11 cellular contexts compared by ENCODE assay signal in the genomic region with DNA sequence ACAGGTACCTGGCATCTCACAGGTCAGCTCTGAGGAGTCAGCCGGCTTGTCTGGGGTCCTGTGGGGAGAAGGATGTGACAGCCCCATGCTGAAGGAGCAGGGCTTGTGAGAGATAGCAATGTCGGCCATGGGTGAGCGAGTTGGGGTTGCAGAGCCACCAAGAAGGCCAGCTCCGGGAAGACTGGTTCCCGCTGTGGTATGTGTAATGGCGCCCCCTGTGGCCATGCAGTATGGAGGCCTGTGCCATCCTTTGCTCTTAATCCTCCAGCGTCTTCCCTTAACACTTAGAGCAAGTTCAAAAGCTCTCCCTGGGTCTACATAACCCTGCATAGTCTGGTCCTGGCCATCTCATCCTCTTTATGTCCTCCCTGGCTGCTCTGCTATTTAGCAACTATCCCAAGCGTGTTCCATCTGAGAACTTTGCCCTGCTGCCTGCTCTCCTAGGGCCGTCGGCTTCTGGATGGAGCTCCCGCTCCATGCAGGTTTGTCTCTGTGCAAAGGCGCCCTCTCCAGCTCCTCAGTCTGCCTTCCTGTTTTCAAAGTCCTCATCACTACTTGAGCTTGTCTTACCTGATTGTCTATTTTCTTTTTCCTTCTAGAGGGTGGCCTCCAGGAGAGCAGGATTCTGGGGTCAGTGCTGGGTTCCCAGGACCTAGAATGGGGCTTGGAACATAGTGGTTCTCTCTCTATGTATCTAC. TPM values are rescaled to one million over a fixed set of nuclear protein-coding genes. Genes with fewer than 3 reads are reported as not detected.
A peak's percentile ranks its signal among the peaks of the same experiment; 100 is the strongest.
DNase-seq lines count a peak whose midpoint lies in the region; ATAC-seq and TF ChIP-seq lines count a peak whose summit lies in the region.
"Had no signal": no experiment of that assay in that cellular context is flagged by ENCODE, and none has a peak within 500 bp of the region (broad histone marks: within the 10 kb centered on the region; RNA-seq: fewer than 3 reads in every experiment).

No MANE protein-coding gene starts in this region.

- H3K4me1 Mint-ChIP-seq in activated CD4-positive, alpha-beta T cell treated with anti-CD3 and anti-CD28 coated beads, Interleukin-2, amount 10 ng/mL, durations not matched to agents 24 days and 14 days: peaks cover 3% of the 10 kb centered on the region
- 0 out of 2 replicates have a peak, but pooled peaks cover 4% of the 10 kb centered on the region for H3K4me1 Mint-ChIP-seq in WTC11
- no peaks in the 10 kb centered on the region for H3K4me1 Mint-ChIP-seq in neural crest cell
- H3K4me1 Mint-ChIP-seq: IgD-negative memory B cell had no signal

- TF ChIP-seq CTCF in WTC11 (IDR thresholded peaks at IDR 0.05) (peak; percentile 76), neural crest cell (conservative IDR thresholded peaks at IDR 0.05) (peak; percentile 47)

- intact Hi-C loops in activated CD4-positive, alpha-beta T cell treated with anti-CD3 and anti-CD28 coated beads, Interleukin-2, amount 10 ng/mL, durations not matched to agents 24 days and 14 days (cut with micrococcal nuclease): no loop called here

- DNase-seq in activated CD4-positive, alpha-beta T cell treated with anti-CD3 and anti-CD28 coated beads for 48 hours: peak; percentile 48
- DNase-seq in activated CD4-positive, alpha-beta T cell treated with anti-CD3 and anti-CD28 coated beads, Interleukin-2, amount 10 ng/mL, durations not matched to agents 24 days and 14 days: no peak
- DNase-seq in HT-29 (ENCODE audit: low spot score) (peak; percentile 19), WTC11 (ENCODE audit: low spot score) (peak; percentile 82), neural crest cell (ENCODE audit: low read depth, low spot score) (peak; percentile 15), NCI-H774 (lab: John Stamatoyannopoulos, UW) (no peak), GM19240 (ENCODE audit: insufficient read length, low spot score) (no peak), left lobe of liver (ENCODE audit: low spot score) (no peak)
- DNase-seq: left lung had no signal

- CTCF ChIA-PET in WTC11 (lab: Charles Lee): interaction anchor here (0.6 to 3.0 kb wide), 66 partner anchors 8 to 320 kb away, joined by 3 to 99 read pairs (median 6); a partner anchor contains a TSS

- POLR2A ChIA-PET in WTC11 (lab: Charles Lee): interaction anchor here (1.9 kb wide), 1 partner anchor 101 kb away, joined by 5 read pairs; no protein-coding TSS in a partner anchor

- peaks cover 4% of the 10 kb centered on the region for H3K9me3 Mint-ChIP-seq in activated CD4-positive, alpha-beta T cell treated with anti-CD3 and anti-CD28 coated beads, Interleukin-2, amount 10 ng/mL, durations not matched to agents 24 days and 14 days
- H3K9me3 Mint-ChIP-seq in WTC11 (peaks cover 14% of the 10 kb centered on the region), neural crest cell (peaks cover 7% of the 10 kb centered on the region)

- H3K27me3 Mint-ChIP-seq in activated CD4-positive, alpha-beta T cell treated with anti-CD3 and anti-CD28 coated beads, Interleukin-2, amount 10 ng/mL, durations not matched to agents 24 days and 14 days: peaks cover 19% of the 10 kb centered on the region
- H3K27me3 Mint-ChIP-seq in WTC11 (ENCODE audit: low read depth) (peaks cover 13% of the 10 kb centered on the region), neural crest cell (ENCODE audit: low read depth) (peaks cover 56% of the 10 kb centered on the region)

- H3K27ac Mint-ChIP-seq in activated CD4-positive, alpha-beta T cell treated with anti-CD3 and anti-CD28 coated beads, Interleukin-2, amount 10 ng/mL, durations not matched to agents 24 days and 14 days: no peak overlapping the region
- H3K27ac Mint-ChIP-seq in WTC11: no peak overlapping the region
- peak overlapping the region; percentile 11 for H3K27ac Mint-ChIP-seq in neural crest cell (ENCODE audit: unreplicated experiment)
- H3K27ac Mint-ChIP-seq: IgD-negative memory B cell had no signal

- H3K36me3 Mint-ChIP-seq in activated CD4-positive, alpha-beta T cell treated with anti-CD3 and anti-CD28 coated beads, Interleukin-2, amount 10 ng/mL, durations not matched to agents 24 days and 14 days (ENCODE audit: low read depth): no peaks in the 10 kb centered on the region
- H3K36me3 Mint-ChIP-seq in WTC11: peaks cover 3% of the 10 kb centered on the region; the same call in 1 of the 2 replicates
- H3K36me3 Mint-ChIP-seq in neural crest cell (ENCODE audit: low read depth): peaks cover 3% of the 10 kb centered on the region

- H3K4me3 Mint-ChIP-seq in activated CD4-positive, alpha-beta T cell treated with anti-CD3 and anti-CD28 coated beads, Interleukin-2, amount 10 ng/mL, durations not matched to agents 24 days and 14 days: no peak overlapping the region
- H3K4me3 Mint-ChIP-seq in WTC11: no peak overlapping the region
- H3K4me3 Mint-ChIP-seq in neural crest cell: no peak overlapping the region
- H3K4me3 Mint-ChIP-seq: IgD-negative memory B cell had no signal

- ATAC-seq in WTC11 (peak; percentile 99), left lobe of liver (no peak)
- ATAC-seq: left lung had no signal

TF ChIP-seq in WTC11, 78 proteins besides CTCF, POLR2A, EP300 and RAD21:
- TF ChIP-seq TEAD1 (CRISPR knock-in tag; IDR thresholded peaks at IDR 0.05) (peak; percentile 74), FOXK1 (CRISPR knock-in tag; IDR thresholded peaks at IDR 0.05) (no peak), FOXP1 (CRISPR knock-in tag; IDR thresholded peaks at IDR 0.05; ENCODE audit: borderline replicate concordance) (no peak), FOXJ3 (CRISPR knock-in tag; IDR thresholded peaks at IDR 0.05; ENCODE audit: borderline replicate concordance) (no peak), TEAD4 (CRISPR knock-in tag; IDR thresholded peaks at IDR 0.05) (peak; percentile 29; the same call in 1 of the 2 replicates)
- TF ChIP-seq, protein P1, sequence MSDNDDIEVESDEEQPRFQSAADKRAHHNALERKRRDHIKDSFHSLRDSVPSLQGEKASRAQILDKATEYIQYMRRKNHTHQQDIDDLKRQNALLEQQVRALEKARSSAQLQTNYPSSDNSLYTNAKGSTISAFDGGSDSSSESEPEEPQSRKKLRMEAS (CRISPR knock-in tag; IDR thresholded peaks at IDR 0.05): peak; percentile 48; the same call in 1 of the 2 replicates
- TF ChIP-seq, protein P2, sequence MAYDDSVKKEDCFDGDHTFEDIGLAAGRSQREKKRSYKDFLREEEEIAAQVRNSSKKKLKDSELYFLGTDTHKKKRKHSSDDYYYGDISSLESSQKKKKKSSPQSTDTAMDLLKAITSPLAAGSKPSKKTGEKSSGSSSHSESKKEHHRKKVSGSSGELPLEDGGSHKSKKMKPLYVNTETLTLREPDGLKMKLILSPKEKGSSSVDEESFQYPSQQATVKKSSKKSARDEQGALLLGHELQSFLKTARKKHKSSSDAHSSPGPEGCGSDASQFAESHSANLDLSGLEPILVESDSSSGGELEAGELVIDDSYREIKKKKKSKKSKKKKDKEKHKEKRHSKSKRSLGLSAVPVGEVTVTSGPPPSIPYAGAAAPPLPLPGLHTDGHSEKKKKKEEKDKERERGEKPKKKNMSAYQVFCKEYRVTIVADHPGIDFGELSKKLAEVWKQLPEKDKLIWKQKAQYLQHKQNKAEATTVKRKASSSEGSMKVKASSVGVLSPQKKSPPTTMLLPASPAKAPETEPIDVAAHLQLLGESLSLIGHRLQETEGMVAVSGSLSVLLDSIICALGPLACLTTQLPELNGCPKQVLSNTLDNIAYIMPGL (CRISPR knock-in tag; IDR thresholded peaks at IDR 0.05): peak; percentile 12; the same call in 1 of the 2 replicates
- TF ChIP-seq, protein P3, sequence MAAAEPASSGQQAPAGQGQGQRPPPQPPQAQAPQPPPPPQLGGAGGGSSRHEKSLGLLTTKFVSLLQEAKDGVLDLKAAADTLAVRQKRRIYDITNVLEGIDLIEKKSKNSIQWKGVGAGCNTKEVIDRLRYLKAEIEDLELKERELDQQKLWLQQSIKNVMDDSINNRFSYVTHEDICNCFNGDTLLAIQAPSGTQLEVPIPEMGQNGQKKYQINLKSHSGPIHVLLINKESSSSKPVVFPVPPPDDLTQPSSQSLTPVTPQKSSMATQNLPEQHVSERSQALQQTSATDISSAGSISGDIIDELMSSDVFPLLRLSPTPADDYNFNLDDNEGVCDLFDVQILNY (CRISPR knock-in tag; IDR thresholded peaks at IDR 0.05): no peak
TF ChIP-seq in WTC11: peak in this region for 4.

RNA-seq across cellular contexts. Expression of a gene that starts 40.8 kb away (rescaled TPM):
- total RNA-seq in activated CD4-positive, alpha-beta T cell treated with anti-CD3 and anti-CD28 coated beads, Interleukin-2, amount 10 ng/mL, durations not matched to agents 24 days and 14 days: not detected in 2 replicates
- total RNA-seq in HT-29 (2014; rRNA removed; shearing (Covaris generic)): not detected in 2 replicates
- total RNA-seq in WTC11 (2021) (not detected in 3 replicates), neural crest cell (not detected in 2 replicates), left lobe of liver (not detected)
- total RNA-seq: left lung, temporal lobe had no signal

RNA-seq across cellular contexts. Expression of a gene that starts 41.6 kb away (rescaled TPM):
- not detected in 2 replicates for total RNA-seq in activated CD4-positive, alpha-beta T cell treated with anti-CD3 and anti-CD28 coated beads, Interleukin-2, amount 10 ng/mL, durations not matched to agents 24 days and 14 days
- not detected in 2 replicates for total RNA-seq in HT-29 (2014; rRNA removed; shearing (Covaris generic))
- total RNA-seq in WTC11 (2021) (not detected in 3 replicates), neural crest cell (not detected in 2 replicates), left lobe of liver (not detected)
- total RNA-seq: left lung, temporal lobe had no signal

RNA-seq across cellular contexts. Expression of a gene that starts 55.5 kb away (rescaled TPM):
- not detected in 2 replicates for total RNA-seq in activated CD4-positive, alpha-beta T cell treated with anti-CD3 and anti-CD28 coated beads, Interleukin-2, amount 10 ng/mL, durations not matched to agents 24 days and 14 days
- total RNA-seq in HT-29 (2014; rRNA removed; shearing (Covaris generic)): not detected in 2 replicates
- not detected in 3 replicates for total RNA-seq in WTC11 (2021)
- not detected in 2 replicates for total RNA-seq in neural crest cell
- total RNA-seq in left lobe of liver: not detected
- total RNA-seq: left lung, temporal lobe had no signal

Comparison
In these comparisons a context has a peak if more than half of its experiments do, and no peak if none do; other contexts are left out.
1. DNase-seq: peak in activated CD4-positive, alpha-beta T cell treated with anti-CD3 and anti-CD28 coated beads for 48 hours (single experiment), HT-29 (single experiment), WTC11 (single experiment) and neural crest cell (single experiment); none in activated CD4-positive, alpha-beta T cell treated with anti-CD3 and anti-CD28 coated beads, Interleukin-2, amount 10 ng/mL, durations not matched to agents 24 days and 14 days (single experiment), NCI-H774 (single experiment), GM19240 (single experiment) and left lobe of liver (single experiment).